ENCODE assay signal across 31 cellular contexts in the genomic region with DNA sequence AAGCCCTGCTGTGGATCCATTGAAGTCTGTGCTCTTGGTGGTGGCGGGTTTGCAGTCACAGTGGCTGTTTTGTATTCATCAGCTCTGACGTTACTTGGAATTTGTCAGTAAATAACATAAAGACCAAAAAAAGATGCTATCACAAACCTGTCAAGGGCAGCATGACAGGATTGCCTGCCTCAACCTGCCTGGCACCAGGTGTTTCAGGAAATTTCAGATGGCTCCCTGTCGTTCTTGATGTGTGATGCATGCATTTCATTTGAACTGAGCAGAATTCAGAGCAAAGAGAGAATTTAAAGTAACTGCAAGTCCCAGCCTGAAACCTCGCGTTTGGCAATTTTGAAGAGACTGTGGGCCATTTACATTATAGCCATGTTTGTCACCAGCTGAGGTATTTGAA. TPM values are rescaled to one million over a fixed set of nuclear protein-coding genes. Genes with fewer than 3 reads are reported as not detected.
DNase-seq lines count a peak whose midpoint lies in the region; ATAC-seq and TF ChIP-seq lines count a peak whose summit lies in the region.
"Had no signal": no experiment of that assay in that cellular context is flagged by ENCODE, and none has a peak within 500 bp of the region (broad histone marks: within the 10 kb centered on the region; RNA-seq: fewer than 3 reads in every experiment).

No MANE protein-coding gene starts in this region.

- no peak overlapping the region for H3K4me3 ChIP-seq in LNCaP clone FGC (ENCODE audit: low read depth, low read length)
- H3K4me3 ChIP-seq in upper lobe of right lung, result no peak overlapping the region
- H3K4me3 ChIP-seq: BLaER1 treated with 17β-estradiol and CSF1 and Interleukin-3, amounts not matched to agents 10 nM and 100 nM; esophagus muscularis mucosa; gastroesophageal sphincter; spleen; suprapubic skin; vagina had no signal

- peaks cover 12% of the 10 kb centered on the region for H3K4me1 ChIP-seq in foreskin keratinocyte
- H3K4me1 ChIP-seq in upper lobe of right lung, result no peaks in the 10 kb centered on the region
- H3K4me1 ChIP-seq: esophagus muscularis mucosa, gastroesophageal sphincter, spleen had no signal

- intact Hi-C loops in upper lobe of right lung (cut with DNase I), result no loop called here

- H3K27me3 ChIP-seq in foreskin keratinocyte, result no peaks in the 10 kb centered on the region
- H3K27me3 ChIP-seq in upper lobe of right lung, result no peaks in the 10 kb centered on the region
- H3K27me3 ChIP-seq: BLaER1 treated with 17β-estradiol and CSF1 and Interleukin-3, amounts not matched to agents 10 nM and 100 nM; esophagus muscularis mucosa; gastroesophageal sphincter; spleen; suprapubic skin; vagina had no signal

- H3K9me3 ChIP-seq in upper lobe of right lung, result no peaks in the 10 kb centered on the region
- H3K9me3 ChIP-seq: esophagus muscularis mucosa, gastroesophageal sphincter, SK-N-SH, suprapubic skin, vagina had no signal

- H3K27ac ChIP-seq in C4-2B, result 0 out of 2 replicates have a peak overlapping the region, but pooled peaks have one; percentile 11
- H3K27ac ChIP-seq in foreskin keratinocyte, result peak overlapping the region; percentile 33
- no peak overlapping the region for H3K27ac ChIP-seq in upper lobe of right lung
- H3K27ac ChIP-seq: esophagus muscularis mucosa, gastroesophageal sphincter, spleen, suprapubic skin, vagina had no signal

- DNase-seq in LNCaP clone FGC (ENCODE audit: low read depth) (peak; percentile 23), NCI-H345 treated with DMSO at 0.1 percent for 48 hours (lab: John Stamatoyannopoulos, UW; ENCODE audit: unreplicated experiment) (peak; percentile 68), foreskin keratinocyte (peak; percentile 91 to 97), upper lobe of right lung (no peak), SIG-M5 treated with dmso at 0.1 percent for 504 hours (lab: John Stamatoyannopoulos, UW; ENCODE audit: unreplicated experiment) (no peak), germinal center (ENCODE audit: low spot score) (no peak)
- DNase-seq in stimulated activated CD4-positive, alpha-beta T cell treated with anti-CD3 and anti-CD28 coated beads, Interleukin-4, amount 100 ng/mL, for 24 hours, result no peak
- DNase-seq: activated CD4-positive, alpha-beta T cell treated with anti-CD3 and anti-CD28 coated beads for 4 hours; activated CD8-positive, alpha-beta memory T cell treated with anti-CD3 and anti-CD28 coated beads for 24 hours; activated gamma-delta T cell; activated naive CD8-positive, alpha-beta T cell treated with anti-CD3 and anti-CD28 coated beads, Interleukin-2, amount 50 U/mL, for 24 hours; activated T-cell treated with anti-CD3 and anti-CD28 coated beads, Interleukin-2, amount 50 U/mL, for 1 hour; Calu3; effector memory CD4-positive, alpha-beta T cell; IMR-90; left ventricle myocardium superior; midbrain; naive thymus-derived CD8-positive, alpha-beta T cell; NCI-H1436; NCI-H446 treated with DMSO at 0.1 percent for 48 hours; SK-N-SH; spleen; stimulated activated CD4-positive, alpha-beta T cell treated with anti-CD3 and anti-CD28 coated beads, Interleukin-2, amount 100 ng/mL, for 48 hours; T-helper 17 cell had no signal

- H3K36me3 ChIP-seq in upper lobe of right lung, result no peaks in the 10 kb centered on the region
- H3K36me3 ChIP-seq: BLaER1 treated with 17β-estradiol and CSF1 and Interleukin-3, amounts not matched to agents 10 nM and 100 nM; esophagus muscularis mucosa; gastroesophageal sphincter; spleen; suprapubic skin; vagina had no signal

- no peak for TF ChIP-seq CTCF in C4-2B (conservative IDR thresholded peaks at IDR 0.05)
- no peak for TF ChIP-seq CTCF in LNCaP clone FGC (IDR thresholded peaks at IDR 0.05; ENCODE audit: control insufficient read depth, extremely low read depth, insufficient read depth)
- no peak for TF ChIP-seq CTCF in foreskin keratinocyte (conservative IDR thresholded peaks at IDR 0.05)
- no peak for TF ChIP-seq CTCF in upper lobe of right lung (IDR thresholded peaks at IDR 0.05)

- ATAC-seq in foreskin keratinocyte, result peak; percentile 95
- ATAC-seq in upper lobe of right lung, result no peak
- ATAC-seq: activated naive CD8-positive, alpha-beta T cell treated with anti-CD3 and anti-CD28 coated beads, Interleukin-2, amount 50 U/mL, for 24 hours; gastroesophageal sphincter; left ventricle myocardium superior; naive thymus-derived CD8-positive, alpha-beta T cell; stimulated activated memory B cell treated with anti-CD40 and anti-IgM and Interleukin-4, amounts not matched to agents 10 μg/mL and 1 μg/mL and 100 μg/mL, for 72 hours; T-helper 17 cell had no signal

RNA-seq across cellular contexts. Expression of gene EPC2, which starts 50.3 kb away (rescaled TPM):
- total RNA-seq in foreskin keratinocyte (11.3 and 11.5 TPM in 2 replicates), upper lobe of right lung (40.1 TPM)
- polyA plus RNA-seq in foreskin keratinocyte, result 2.6 and 3.2 TPM in 2 replicates

Comparison
In these comparisons a context has a peak if more than half of its experiments do, and no peak if none do; other contexts are left out.
1. DNase-seq: peak in LNCaP clone FGC (single experiment), NCI-H345 treated with DMSO at 0.1 percent for 48 hours (single experiment) and foreskin keratinocyte (2 of 2); none in upper lobe of right lung (single experiment), SIG-M5 treated with dmso at 0.1 percent for 504 hours (single experiment), stimulated activated CD4-positive, alpha-beta T cell treated with anti-CD3 and anti-CD28 coated beads, Interleukin-4, amount 100 ng/mL, for 24 hours (single experiment) and germinal center (single experiment).